8 cellular contexts compared by ENCODE assay signal in genomic region chr16:85615852-85616607, GRCh38. TPM values are rescaled to one million over a fixed set of nuclear protein-coding genes. Genes with fewer than 3 reads are reported as not detected.
DNase-seq lines count a peak whose midpoint lies in the region; ATAC-seq and TF ChIP-seq lines count a peak whose summit lies in the region.

No MANE protein-coding gene starts in this region.

- H3K4me1 ChIP-seq in OCI-LY7 (ENCODE audit: insufficient read depth, low read length, poor library complexity, severe bottlenecking) (peaks cover 50% of the 10 kb centered on the region), esophagus (ENCODE audit: control insufficient read depth in 2 of 2, insufficient read depth in 2 of 2, low read length in 1 of 2) (peaks cover 10 to 28% of the 10 kb centered on the region in 2 donors)

- CTCF ChIA-PET in OCI-LY7 (lab: Charles Lee; ENCODE audit: unreplicated experiment) = interaction anchor here (0.5 to 2.7 kb wide), 12 partner anchors 11 to 176 kb away, joined by 3 to 16 read pairs (median 4); no protein-coding TSS in a partner anchor

- H3K4me2 ChIP-seq in OCI-LY7 (ENCODE audit: low read length) = peak overlapping the region; percentile 96

- H3K4me3 ChIP-seq in OCI-LY7 (ENCODE audit: low read depth, low read length, poor library complexity, severe bottlenecking) (peak overlapping the region; percentile 76), esophagus (ENCODE audit: low read depth in 1 of 2, low read length in 2 of 2) (peak overlapping the region; percentile 0 to 39)

- peak; percentile 42 for ATAC-seq in HG03095 (IDR thresholded peaks at IDR 0.05; ENCODE audit: unreplicated experiment)

- intact Hi-C loops in OCI-LY7 (cut with micrococcal nuclease; ENCODE audit: unreplicated experiment) = no loop called here

- no peaks in the 10 kb centered on the region for H3K27me3 ChIP-seq in esophagus (ENCODE audit: control insufficient read depth in 1 of 2, insufficient read depth in 2 of 2, low read length in 2 of 2)

- H3K79me2 ChIP-seq in OCI-LY7 (ENCODE audit: insufficient read depth, low read depth, low read length) = peaks cover 67% of the 10 kb centered on the region; the same call in 1 of the 2 replicates

- H3K27ac ChIP-seq in OCI-LY7 (ENCODE audit: low read depth, low read length, poor library complexity, severe bottlenecking) (peak overlapping the region; percentile 86), esophagus (ENCODE audit: low read depth in 2 of 2, low read length in 1 of 2) (peak overlapping the region; percentile 58 to 97)

- H2AFZ ChIP-seq in OCI-LY7 (ENCODE audit: low read length) = no peak overlapping the region

- peak; percentile 97 for TF ChIP-seq CTCF in OCI-LY7 (conservative IDR thresholded peaks at IDR 0.05; ENCODE audit: low read length)

- BruUV-seq in OCI-LY7 (replicated peaks; lab: Mats Ljungman, UMichigan) = no TSS peak

- H3K36me3 ChIP-seq in OCI-LY7 (ENCODE audit: insufficient read depth, low read length) = peaks cover 22% of the 10 kb centered on the region; the same call in 1 of the 2 replicates
- no peaks in the 10 kb centered on the region for H3K36me3 ChIP-seq in esophagus (ENCODE audit: control insufficient read depth in 2 of 2, insufficient read depth in 2 of 2, low read length in 1 of 2)

- WGBS in esophagus, 2 donors = 31 to 38% methylated on average over 19 to 21 of the region's 21 CpGs

- H3K9me2 ChIP-seq in OCI-LY7 (ENCODE audit: insufficient read depth, low read length) = no peaks in the 10 kb centered on the region

- POLR2A ChIA-PET in OCI-LY7 (lab: Charles Lee) = interaction anchor here (0.6 to 0.9 kb wide), 3 partner anchors 62 to 1426 kb away, joined by 3 read pairs; no protein-coding TSS in a partner anchor

- H4K20me1 ChIP-seq in OCI-LY7 (ENCODE audit: insufficient read depth, low read length) = peaks cover 19% of the 10 kb centered on the region; the same call in 1 of the 2 replicates

- H3K9me3 ChIP-seq in OCI-LY7 (ENCODE audit: low read length) (no peaks in the 10 kb centered on the region), esophagus (ENCODE audit: control insufficient read depth in 2 of 2, insufficient read depth in 1 of 2, low read depth in 1 of 2, low read length in 1 of 2) (no peaks in the 10 kb centered on the region)

- DNase-seq in NCI-H1092 (lab: John Stamatoyannopoulos, UW) = peak; percentile 38
- DNase-seq in NCI-H1092 treated with DMSO at 0.1 percent for 48 hours (lab: John Stamatoyannopoulos, UW) = no peak
- DNase-seq in OCI-LY7 (ENCODE audit: low spot score) = peak; percentile 94
- peak; percentile 81 for DNase-seq in activated T-cell treated with anti-CD3 and anti-CD28 coated beads, Interleukin-2, amount 50 U/mL, for 1 hour
- DNase-seq in myocyte (ENCODE audit: low read depth) = peak; percentile 82
- DNase-seq in stimulated activated CD8-positive, alpha-beta memory T cell treated with anti-CD3 and anti-CD28 coated beads, Interleukin-7, amount 100 ng/mL, for 4 hours (ENCODE audit: low read depth in 2 of 2) = peak; percentile 53 to 68

RNA-seq across cellular contexts. Expression of gene GSE1, which starts 2.9 kb away (rescaled TPM):
- total RNA-seq in OCI-LY7 (2014; rRNA removed; shearing (Covaris generic)) = 30.9 and 32.4 TPM in 2 replicates
- total RNA-seq in OCI-LY7 (2022) (56.2 and 66.6 TPM in 2 replicates), myocyte (37.4 and 51.1 TPM in 2 replicates)
- polyA plus RNA-seq in esophagus = 10 to 100 TPM in 1 of 2 donors, 1 to 10 TPM in 1; 8.9 to 19.6 TPM
- 17.4 TPM for polyA plus RNA-seq in myocyte (2012)
